In the genomic region with DNA sequence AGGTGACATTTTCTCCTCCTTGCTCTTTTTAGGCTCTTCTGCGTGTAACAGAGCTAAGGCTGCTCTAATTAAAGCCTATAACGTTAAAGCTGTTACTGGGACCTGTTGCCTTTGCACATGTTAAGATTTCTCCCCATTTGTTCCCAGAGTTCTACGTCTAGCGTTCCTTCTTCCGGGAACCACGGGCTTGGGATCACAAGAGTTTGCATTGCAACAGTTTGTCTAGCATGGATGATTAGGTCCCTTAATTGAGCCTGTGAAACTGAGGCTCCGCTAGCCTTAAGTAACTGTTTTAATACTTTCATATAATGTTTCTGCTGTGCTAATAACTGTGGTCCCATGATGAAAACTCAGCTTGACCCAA, we compare ENCODE assay signal across 8 cellular contexts. TPM values are rescaled to one million over a fixed set of nuclear protein-coding genes. Genes with fewer than 3 reads are reported as not detected.
DNase-seq lines count a peak whose midpoint lies in the region; FAIRE-seq and TF ChIP-seq lines count a peak whose summit lies in the region.

No MANE protein-coding gene starts in this region.

- H3K4me1 Mint-ChIP-seq in glutamatergic neuron (ENCODE audit: low read depth, unreplicated experiment) = peaks cover 5% of the 10 kb centered on the region

- no peaks in the 10 kb centered on the region for H3K36me3 Mint-ChIP-seq in glutamatergic neuron (ENCODE audit: unreplicated experiment)

- peak overlapping the region; percentile 87 for H3K4me2 ChIP-seq in SU-DHL-6 (ENCODE audit: low read depth, low read length, poor library complexity, severe bottlenecking)

- H3K27me3 ChIP-seq in SU-DHL-6 (ENCODE audit: low read length) (no peaks in the 10 kb centered on the region), prostate gland (replicated peaks; ENCODE audit: insufficient read depth) (no peaks in the 10 kb centered on the region)

- peaks cover 3% of the 10 kb centered on the region for H3K4me1 ChIP-seq in prostate gland (replicated peaks)

- H3K79me2 ChIP-seq in SU-DHL-6 (ENCODE audit: insufficient read depth, low read length) = no peaks in the 10 kb centered on the region

- no peak for FAIRE-seq in GM19239 (lab: Jason Lieb, UNC)

- H4K20me1 ChIP-seq in SU-DHL-6 (ENCODE audit: low read depth, low read length) = no peaks in the 10 kb centered on the region

- peak overlapping the region; percentile 76 for H3K4me3 Mint-ChIP-seq in glutamatergic neuron (ENCODE audit: unreplicated experiment)

- H2AFZ ChIP-seq in SU-DHL-6 (ENCODE audit: low read depth, low read length, severe bottlenecking) = peak overlapping the region; percentile 99

- H3F3A ChIP-seq in SU-DHL-6 (ENCODE audit: insufficient read depth) = no peaks in the 10 kb centered on the region

- 21% methylated on average over 7 of the region's 7 CpGs for WGBS in prostate gland

- no peaks in the 10 kb centered on the region for H3K9me2 ChIP-seq in SU-DHL-6 (replicated peaks; ENCODE audit: insufficient read depth, low read length)

- H3K27me3 Mint-ChIP-seq in glutamatergic neuron (ENCODE audit: unreplicated experiment) = no peaks in the 10 kb centered on the region

- no peak overlapping the region for H3K27ac Mint-ChIP-seq in glutamatergic neuron (ENCODE audit: unreplicated experiment)

- TF ChIP-seq CTCF in SU-DHL-6 (IDR thresholded peaks at IDR 0.05; ENCODE audit: insufficient read depth, low read length, poor library complexity, severe bottlenecking) (no peak), glutamatergic neuron (IDR thresholded peaks at IDR 0.05; ENCODE audit: partially characterized antibody, unreplicated experiment) (no peak), prostate gland (IDR thresholded peaks at IDR 0.05) (no peak)

- H3K27ac ChIP-seq in SU-DHL-6 (ENCODE audit: low read depth, low read length) = peak overlapping the region; percentile 34; the same call in 1 of the 2 replicates
- H3K27ac ChIP-seq in prostate gland = peak overlapping the region; percentile 39 to 60

- TF ChIP-seq POLR2A in prostate gland (IDR thresholded peaks at IDR 0.05) = no peak

- peak overlapping the region; percentile 52 for H3K9ac ChIP-seq in SU-DHL-6 (ENCODE audit: low read length)

- no peaks in the 10 kb centered on the region for H3K9me3 ChIP-seq in SU-DHL-6 (ENCODE audit: insufficient read depth, low read length)
- no peaks in the 10 kb centered on the region for H3K9me3 ChIP-seq in prostate gland

- no peaks in the 10 kb centered on the region for H3K36me3 ChIP-seq in SU-DHL-6 (ENCODE audit: low read length)
- H3K36me3 ChIP-seq in prostate gland = no peaks in the 10 kb centered on the region

- DNase-seq in ELF-1 (ENCODE audit: low read depth, low spot score) (peak; percentile 17), glutamatergic neuron (no peak), prostate gland (ENCODE audit: low spot score) (no peak), GM19239 (ENCODE audit: insufficient read length, low spot score) (no peak), inferior parietal cortex (ENCODE audit: extremely low spot score) (no peak), head of caudate nucleus (no peak)
- DNase-seq in central memory CD4-positive, alpha-beta T cell = no peak

- no peaks in the 10 kb centered on the region for H3K9me3 Mint-ChIP-seq in glutamatergic neuron (ENCODE audit: unreplicated experiment)

- intact Hi-C loops in prostate gland (cut with DNase I) = no loop called here
- intact Hi-C loops in head of caudate nucleus (cut with DNase I) = no loop called here

- H3K4me3 ChIP-seq in SU-DHL-6 (ENCODE audit: insufficient read depth, low read length, poor library complexity, severe bottlenecking) (peak overlapping the region; percentile 51), prostate gland (peak overlapping the region; percentile 15 to 34)

RNA-seq across cellular contexts. Expression of a gene that starts 16.7 kb away (rescaled TPM):
- total RNA-seq in glutamatergic neuron (ENCODE audit: unreplicated experiment) (0.37 TPM), prostate gland (10 to 100 TPM; 26.6 to 27.3 TPM)

RNA-seq across cellular contexts. Expression of a gene that starts 28.1 kb away (rescaled TPM):
- 27.3 TPM for total RNA-seq in glutamatergic neuron (ENCODE audit: unreplicated experiment)
- 10 to 100 TPM; 29.0 to 57.4 TPM for total RNA-seq in prostate gland

Comparison
In these comparisons a context has a peak if more than half of its experiments do, and no peak if none do; other contexts are left out.
1. RNA of a gene that starts 16.7 kb away (total RNA-seq): 26.6 to 27.3 TPM in prostate gland; 0.37 TPM in glutamatergic neuron (single experiment); every median in the first group is over 10 times any median in the second.